ENCODE assay signal across 8 cellular contexts in genomic region chr12:132218915-132219314, GRCh38.
DNase-seq lines count a peak whose midpoint lies in the region; ATAC-seq and TF ChIP-seq lines count a peak whose summit lies in the region.

No MANE protein-coding gene starts in this region.

- no peak overlapping the region for H3K4me3 ChIP-seq in CD4-positive, CD25-positive, alpha-beta regulatory T cell (ENCODE audit: low read depth, low read length)

- H3K27ac Mint-ChIP-seq in CD4-positive, CD25-positive, alpha-beta regulatory T cell: no peak overlapping the region

- peaks cover 14% of the 10 kb centered on the region for H3K27me3 Mint-ChIP-seq in CD4-positive, CD25-positive, alpha-beta regulatory T cell

- H3K4me1 Mint-ChIP-seq in CD4-positive, CD25-positive, alpha-beta regulatory T cell: peaks cover 0 to 13% (median 3%) of the 10 kb centered on the region in 4 donors

- no peaks in the 10 kb centered on the region for H3K27me3 ChIP-seq in CD4-positive, CD25-positive, alpha-beta regulatory T cell (ENCODE audit: control insufficient read depth, insufficient read depth, low read length)

- CTCF ChIA-PET in HEK293T (lab: Yijun Ruan, JAX): interaction anchor here (0.6 to 1.2 kb wide), 5 partner anchors 8 to 195 kb away, joined by 3 to 10 read pairs (median 3); no protein-coding TSS in a partner anchor

- H3K4me1 ChIP-seq in CD4-positive, CD25-positive, alpha-beta regulatory T cell (ENCODE audit: control insufficient read depth, insufficient read depth, low read length, poor library complexity, severe bottlenecking): peaks cover 11% of the 10 kb centered on the region

- POLR2A ChIA-PET in HEK293T (lab: Yijun Ruan, JAX): interaction anchor here (1.2 kb wide), 1 partner anchor 65 kb away, joined by 3 read pairs; no protein-coding TSS in a partner anchor

- H3K36me3 Mint-ChIP-seq in CD4-positive, CD25-positive, alpha-beta regulatory T cell: no peaks in the 10 kb centered on the region

- H3K4me3 Mint-ChIP-seq in CD4-positive, CD25-positive, alpha-beta regulatory T cell: no peak overlapping the region

- DNase-seq in CD4-positive, CD25-positive, alpha-beta regulatory T cell: peak; percentile 12 to 54 (median 43)
- DNase-seq in HEK293T (ENCODE audit: extremely low spot score) (peak; percentile 81), SW480 (ENCODE audit: low spot score) (peak; percentile 17), dermis microvascular lymphatic vessel endothelial cell (ENCODE audit: low read depth in 2 of 2) (peak; percentile 59), renal cortical epithelial cell (ENCODE audit: low read depth) (peak; percentile 7)

- H3K27ac ChIP-seq in CD4-positive, CD25-positive, alpha-beta regulatory T cell (ENCODE audit: insufficient read depth, low read length, poor library complexity, severe bottlenecking): no peak overlapping the region

- H3K9me3 ChIP-seq in CD4-positive, CD25-positive, alpha-beta regulatory T cell (ENCODE audit: control insufficient read depth in 2 of 2, low read length in 2 of 2): no peaks in the 10 kb centered on the region

- ATAC-seq in CD4-positive, CD25-positive, alpha-beta regulatory T cell (ENCODE audit: low read depth in 2 of 2): peak in 1 of 2 donors; percentile 58
- no peak for ATAC-seq in HG03045 (IDR thresholded peaks at IDR 0.05; ENCODE audit: unreplicated experiment)
- ATAC-seq in HG03442 (IDR thresholded peaks at IDR 0.05; ENCODE audit: unreplicated experiment): no peak
- no peak for ATAC-seq in HG02852 (IDR thresholded peaks at IDR 0.05; ENCODE audit: unreplicated experiment)

- H3K36me3 ChIP-seq in CD4-positive, CD25-positive, alpha-beta regulatory T cell (ENCODE audit: control insufficient read depth, insufficient read depth, low read length): no peaks in the 10 kb centered on the region

- H3K9me3 Mint-ChIP-seq in CD4-positive, CD25-positive, alpha-beta regulatory T cell: peaks cover 0 to 2% (median 0%) of the 10 kb centered on the region in 7 donors

TF ChIP-seq in HEK293T, 16 proteins besides CTCF, POLR2A, EP300 and RAD21:
- TF ChIP-seq FOXM1 (IDR thresholded peaks at IDR 0.05; ENCODE audit: borderline replicate concordance) (no peak), FOXA1 (IDR thresholded peaks at IDR 0.05) (no peak), HDGF (IDR thresholded peaks at IDR 0.05; ENCODE audit: borderline replicate concordance) (no peak), ELF4 (IDR thresholded peaks at IDR 0.05) (no peak), CTBP1 (IDR thresholded peaks at IDR 0.05; ENCODE audit: borderline replicate concordance) (no peak), BHLHE40 (IDR thresholded peaks at IDR 0.05; ENCODE audit: borderline replicate concordance) (no peak), ZNF384 (IDR thresholded peaks at IDR 0.05) (no peak), SUZ12 (IDR thresholded peaks at IDR 0.05) (no peak), FOXK2 (IDR thresholded peaks at IDR 0.05) (no peak), NFRKB (IDR thresholded peaks at IDR 0.05) (no peak), TARDBP (IDR thresholded peaks at IDR 0.05) (no peak), LEF1 (IDR thresholded peaks at IDR 0.05; ENCODE audit: borderline replicate concordance) (no peak), ARNT (IDR thresholded peaks at IDR 0.05) (no peak), SP1 (IDR thresholded peaks at IDR 0.05) (no peak), L3MBTL2 (conservative IDR thresholded peaks at IDR 0.05) (no peak)
- TF ChIP-seq, protein P1, sequence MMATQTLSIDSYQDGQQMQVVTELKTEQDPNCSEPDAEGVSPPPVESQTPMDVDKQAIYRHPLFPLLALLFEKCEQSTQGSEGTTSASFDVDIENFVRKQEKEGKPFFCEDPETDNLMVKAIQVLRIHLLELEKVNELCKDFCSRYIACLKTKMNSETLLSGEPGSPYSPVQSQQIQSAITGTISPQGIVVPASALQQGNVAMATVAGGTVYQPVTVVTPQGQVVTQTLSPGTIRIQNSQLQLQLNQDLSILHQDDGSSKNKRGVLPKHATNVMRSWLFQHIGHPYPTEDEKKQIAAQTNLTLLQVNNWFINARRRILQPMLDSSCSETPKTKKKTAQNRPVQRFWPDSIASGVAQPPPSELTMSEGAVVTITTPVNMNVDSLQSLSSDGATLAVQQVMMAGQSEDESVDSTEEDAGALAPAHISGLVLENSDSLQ (IDR thresholded peaks at IDR 0.05): no peak
TF ChIP-seq in HEK293T: peak in this region for 0.

Comparison
In these comparisons a context has a peak if more than half of its experiments do, and no peak if none do; other contexts are left out.
1. DNase-seq: peak in every context shown above with its lines; median percentile 81 in HEK293T; 59 in dermis microvascular lymphatic vessel endothelial cell; 43 in CD4-positive, CD25-positive, alpha-beta regulatory T cell; 17 in SW480; 7 in renal cortical epithelial cell.